In the genomic region with DNA sequence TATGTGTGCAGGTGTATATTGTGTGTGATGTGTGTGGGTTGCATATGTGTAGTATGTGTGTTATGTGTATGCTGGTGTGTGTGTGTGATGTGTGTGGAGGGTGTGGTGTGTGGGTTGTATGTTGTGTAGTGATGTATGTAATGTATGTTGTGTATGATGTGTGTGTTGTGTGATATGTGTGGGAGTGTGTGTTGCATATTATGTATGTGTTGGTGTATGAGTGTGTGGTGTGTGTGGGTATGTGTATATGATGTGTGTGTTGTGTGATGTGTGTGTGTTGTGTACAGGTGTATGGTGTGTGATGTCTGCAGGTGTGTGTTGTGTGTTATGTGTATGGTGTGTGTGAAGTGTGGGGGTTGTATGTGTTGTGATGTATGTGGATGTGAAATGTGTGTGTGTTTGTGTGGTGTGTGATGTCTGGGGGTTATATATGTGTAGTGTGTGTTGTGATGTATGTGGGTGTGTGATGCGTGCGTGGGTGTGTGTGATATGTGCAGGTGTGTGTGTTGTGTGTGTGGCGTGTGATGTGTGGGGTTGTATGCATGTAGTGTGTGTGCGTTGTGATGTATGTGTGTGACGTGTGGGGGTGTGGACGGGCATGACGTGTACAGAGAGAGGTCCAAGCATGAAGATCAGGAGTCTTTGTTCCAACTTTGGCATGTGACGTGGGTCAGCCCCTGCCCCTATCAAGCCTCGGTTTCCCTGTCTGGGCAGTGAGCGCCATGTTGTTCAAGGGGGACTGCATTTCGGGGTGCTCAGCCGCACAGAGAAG, we compare ENCODE assay signal across 1 cellular context.
TF ChIP-seq lines count a peak whose summit lies in the region.

No MANE protein-coding gene starts in this region.

TF ChIP-seq in K562, 482 proteins besides CTCF, POLR2A, EP300 and RAD21 (continued from another document and continues in another):
- TF ChIP-seq, protein P1, sequence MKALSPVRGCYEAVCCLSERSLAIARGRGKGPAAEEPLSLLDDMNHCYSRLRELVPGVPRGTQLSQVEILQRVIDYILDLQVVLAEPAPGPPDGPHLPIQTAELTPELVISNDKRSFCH (CRISPR knock-in tag; IDR thresholded peaks at IDR 0.05) = no peak
- TF ChIP-seq, protein P1 (tag; IDR thresholded peaks at IDR 0.05) = no peak
- TF ChIP-seq ZNF311 (CRISPR knock-in tag; IDR thresholded peaks at IDR 0.05) (no peak), ZBTB12 (CRISPR knock-in tag; IDR thresholded peaks at IDR 0.05) (no peak), ZBTB26 (CRISPR knock-in tag; IDR thresholded peaks at IDR 0.05) (peak; percentile 61; the same call in 1 of the 2 replicates), PPARD (CRISPR knock-in tag; IDR thresholded peaks at IDR 0.05) (no peak), TAF7 (tag; IDR thresholded peaks at IDR 0.05) (no peak), PHF20 (IDR thresholded peaks at IDR 0.05; ENCODE audit: partially characterized antibody) (peak; percentile 61), RUNX1 (IDR thresholded peaks at IDR 0.05; ENCODE audit: low read depth) (no peak), ZNF778 (CRISPR knock-in tag; IDR thresholded peaks at IDR 0.05) (no peak), SETDB1 (IDR thresholded peaks at IDR 0.05; ENCODE audit: low read length) (no peak), ZEB2 (IDR thresholded peaks at IDR 0.05) (no peak; the same call in 1 of the 2 replicates), ETV6 (IDR thresholded peaks at IDR 0.05; ENCODE audit: borderline replicate concordance in 1 of 2, low read depth in 2 of 2, low read length in 1 of 2) (no peak), ETV6 (CRISPR knock-in tag; IDR thresholded peaks at IDR 0.05; ENCODE audit: borderline replicate concordance) (no peak), KLF16 (IDR thresholded peaks at IDR 0.05) (no peak), MAFG (tag; conservative IDR thresholded peaks at IDR 0.05) (no peak), POLR2B (IDR thresholded peaks at IDR 0.05; ENCODE audit: low read depth, partially characterized antibody) (no peak), CBX1 (IDR thresholded peaks at IDR 0.05; ENCODE audit: low read depth) (0 out of 2 replicates have a peak, but pooled peaks have one; percentile 55), RB1 (IDR thresholded peaks at IDR 0.05; ENCODE audit: low read depth) (no peak), ZNF766 (CRISPR knock-in tag; conservative IDR thresholded peaks at IDR 0.05) (no peak), RBM17 (IDR thresholded peaks at IDR 0.05; ENCODE audit: borderline replicate concordance, low read depth, low read length) (no peak), CEBPG (CRISPR knock-in tag; IDR thresholded peaks at IDR 0.05) (no peak), CEBPG (tag; conservative IDR thresholded peaks at IDR 0.05 in 1 of 2, IDR thresholded peaks at IDR 0.05 in 1 of 2) (no peak), THAP7 (CRISPR knock-in tag; IDR thresholded peaks at IDR 0.05) (no peak), CUX1 (CRISPR knock-in tag; IDR thresholded peaks at IDR 0.05) (no peak), SIN3A (IDR thresholded peaks at IDR 0.05; ENCODE audit: borderline replicate concordance in 2 of 2, control insufficient read depth in 1 of 2, low read depth in 2 of 2, low read length in 2 of 2) (no peak), JUND (IDR thresholded peaks at IDR 0.05; ENCODE audit: borderline replicate concordance, low read depth, low read length) (no peak), JUND (tag; IDR thresholded peaks at IDR 0.05; ENCODE audit: borderline replicate concordance, low read depth, low read length) (no peak), NBN (IDR thresholded peaks at IDR 0.05; ENCODE audit: low read depth) (no peak), CBX5 (IDR thresholded peaks at IDR 0.05; ENCODE audit: borderline replicate concordance, low read depth) (no peak), ZNF124 (CRISPR knock-in tag; IDR thresholded peaks at IDR 0.05) (no peak), FOXK1 (CRISPR knock-in tag; IDR thresholded peaks at IDR 0.05; ENCODE audit: borderline replicate concordance) (no peak), BCOR (IDR thresholded peaks at IDR 0.05) (no peak)
- TF ChIP-seq, protein P2, sequence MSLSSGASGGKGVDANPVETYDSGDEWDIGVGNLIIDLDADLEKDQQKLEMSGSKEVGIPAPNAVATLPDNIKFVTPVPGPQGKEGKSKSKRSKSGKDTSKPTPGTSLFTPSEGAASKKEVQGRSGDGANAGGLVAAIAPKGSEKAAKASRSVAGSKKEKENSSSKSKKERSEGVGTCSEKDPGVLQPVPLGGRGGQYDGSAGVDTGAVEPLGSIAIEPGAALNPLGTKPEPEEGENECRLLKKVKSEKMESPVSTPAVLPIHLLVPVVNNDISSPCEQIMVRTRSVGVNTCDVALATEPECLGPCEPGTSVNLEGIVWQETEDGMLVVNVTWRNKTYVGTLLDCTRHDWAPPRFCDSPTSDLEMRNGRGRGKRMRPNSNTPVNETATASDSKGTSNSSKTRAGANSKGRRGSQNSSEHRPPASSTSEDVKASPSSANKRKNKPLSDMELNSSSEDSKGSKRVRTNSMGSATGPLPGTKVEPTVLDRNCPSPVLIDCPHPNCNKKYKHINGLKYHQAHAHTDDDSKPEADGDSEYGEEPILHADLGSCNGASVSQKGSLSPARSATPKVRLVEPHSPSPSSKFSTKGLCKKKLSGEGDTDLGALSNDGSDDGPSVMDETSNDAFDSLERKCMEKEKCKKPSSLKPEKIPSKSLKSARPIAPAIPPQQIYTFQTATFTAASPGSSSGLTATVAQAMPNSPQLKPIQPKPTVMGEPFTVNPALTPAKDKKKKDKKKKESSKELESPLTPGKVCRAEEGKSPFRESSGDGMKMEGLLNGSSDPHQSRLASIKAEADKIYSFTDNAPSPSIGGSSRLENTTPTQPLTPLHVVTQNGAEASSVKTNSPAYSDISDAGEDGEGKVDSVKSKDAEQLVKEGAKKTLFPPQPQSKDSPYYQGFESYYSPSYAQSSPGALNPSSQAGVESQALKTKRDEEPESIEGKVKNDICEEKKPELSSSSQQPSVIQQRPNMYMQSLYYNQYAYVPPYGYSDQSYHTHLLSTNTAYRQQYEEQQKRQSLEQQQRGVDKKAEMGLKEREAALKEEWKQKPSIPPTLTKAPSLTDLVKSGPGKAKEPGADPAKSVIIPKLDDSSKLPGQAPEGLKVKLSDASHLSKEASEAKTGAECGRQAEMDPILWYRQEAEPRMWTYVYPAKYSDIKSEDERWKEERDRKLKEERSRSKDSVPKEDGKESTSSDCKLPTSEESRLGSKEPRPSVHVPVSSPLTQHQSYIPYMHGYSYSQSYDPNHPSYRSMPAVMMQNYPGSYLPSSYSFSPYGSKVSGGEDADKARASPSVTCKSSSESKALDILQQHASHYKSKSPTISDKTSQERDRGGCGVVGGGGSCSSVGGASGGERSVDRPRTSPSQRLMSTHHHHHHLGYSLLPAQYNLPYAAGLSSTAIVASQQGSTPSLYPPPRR (CRISPR knock-in tag; IDR thresholded peaks at IDR 0.05; ENCODE audit: borderline replicate concordance) = no peak
- TF ChIP-seq, protein P3, sequence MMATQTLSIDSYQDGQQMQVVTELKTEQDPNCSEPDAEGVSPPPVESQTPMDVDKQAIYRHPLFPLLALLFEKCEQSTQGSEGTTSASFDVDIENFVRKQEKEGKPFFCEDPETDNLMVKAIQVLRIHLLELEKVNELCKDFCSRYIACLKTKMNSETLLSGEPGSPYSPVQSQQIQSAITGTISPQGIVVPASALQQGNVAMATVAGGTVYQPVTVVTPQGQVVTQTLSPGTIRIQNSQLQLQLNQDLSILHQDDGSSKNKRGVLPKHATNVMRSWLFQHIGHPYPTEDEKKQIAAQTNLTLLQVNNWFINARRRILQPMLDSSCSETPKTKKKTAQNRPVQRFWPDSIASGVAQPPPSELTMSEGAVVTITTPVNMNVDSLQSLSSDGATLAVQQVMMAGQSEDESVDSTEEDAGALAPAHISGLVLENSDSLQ (IDR thresholded peaks at IDR 0.05) = no peak
- TF ChIP-seq, protein P4, sequence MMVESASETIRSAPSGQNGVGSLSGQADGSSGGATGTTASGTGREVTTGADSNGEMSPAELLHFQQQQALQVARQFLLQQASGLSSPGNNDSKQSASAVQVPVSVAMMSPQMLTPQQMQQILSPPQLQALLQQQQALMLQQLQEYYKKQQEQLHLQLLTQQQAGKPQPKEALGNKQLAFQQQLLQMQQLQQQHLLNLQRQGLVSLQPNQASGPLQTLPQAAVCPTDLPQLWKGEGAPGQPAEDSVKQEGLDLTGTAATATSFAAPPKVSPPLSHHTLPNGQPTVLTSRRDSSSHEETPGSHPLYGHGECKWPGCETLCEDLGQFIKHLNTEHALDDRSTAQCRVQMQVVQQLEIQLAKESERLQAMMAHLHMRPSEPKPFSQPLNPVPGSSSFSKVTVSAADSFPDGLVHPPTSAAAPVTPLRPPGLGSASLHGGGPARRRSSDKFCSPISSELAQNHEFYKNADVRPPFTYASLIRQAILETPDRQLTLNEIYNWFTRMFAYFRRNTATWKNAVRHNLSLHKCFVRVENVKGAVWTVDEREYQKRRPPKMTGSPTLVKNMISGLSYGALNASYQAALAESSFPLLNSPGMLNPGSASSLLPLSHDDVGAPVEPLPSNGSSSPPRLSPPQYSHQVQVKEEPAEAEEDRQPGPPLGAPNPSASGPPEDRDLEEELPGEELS (CRISPR knock-in tag; IDR thresholded peaks at IDR 0.05; ENCODE audit: borderline replicate concordance) = no peak
- TF ChIP-seq, protein P5, sequence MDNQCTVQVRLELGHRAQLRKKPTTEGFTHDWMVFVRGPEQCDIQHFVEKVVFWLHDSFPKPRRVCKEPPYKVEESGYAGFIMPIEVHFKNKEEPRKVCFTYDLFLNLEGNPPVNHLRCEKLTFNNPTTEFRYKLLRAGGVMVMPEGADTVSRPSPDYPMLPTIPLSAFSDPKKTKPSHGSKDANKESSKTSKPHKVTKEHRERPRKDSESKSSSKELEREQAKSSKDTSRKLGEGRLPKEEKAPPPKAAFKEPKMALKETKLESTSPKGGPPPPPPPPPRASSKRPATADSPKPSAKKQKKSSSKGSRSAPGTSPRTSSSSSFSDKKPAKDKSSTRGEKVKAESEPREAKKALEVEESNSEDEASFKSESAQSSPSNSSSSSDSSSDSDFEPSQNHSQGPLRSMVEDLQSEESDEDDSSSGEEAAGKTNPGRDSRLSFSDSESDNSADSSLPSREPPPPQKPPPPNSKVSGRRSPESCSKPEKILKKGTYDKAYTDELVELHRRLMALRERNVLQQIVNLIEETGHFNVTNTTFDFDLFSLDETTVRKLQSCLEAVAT (IDR thresholded peaks at IDR 0.05) = peak; percentile 24 to 62; a peak in 3 of 4 replicates
- TF ChIP-seq, protein P6, sequence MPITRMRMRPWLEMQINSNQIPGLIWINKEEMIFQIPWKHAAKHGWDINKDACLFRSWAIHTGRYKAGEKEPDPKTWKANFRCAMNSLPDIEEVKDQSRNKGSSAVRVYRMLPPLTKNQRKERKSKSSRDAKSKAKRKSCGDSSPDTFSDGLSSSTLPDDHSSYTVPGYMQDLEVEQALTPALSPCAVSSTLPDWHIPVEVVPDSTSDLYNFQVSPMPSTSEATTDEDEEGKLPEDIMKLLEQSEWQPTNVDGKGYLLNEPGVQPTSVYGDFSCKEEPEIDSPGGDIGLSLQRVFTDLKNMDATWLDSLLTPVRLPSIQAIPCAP (CRISPR knock-in tag; IDR thresholded peaks at IDR 0.05; ENCODE audit: borderline replicate concordance) = no peak
